Comparison of ENCODE assay signal across 20 cellular contexts in genomic region chr11:113338730-113339129, GRCh38. TPM values are rescaled to one million over a fixed set of nuclear protein-coding genes. Genes with fewer than 3 reads are reported as not detected.
A peak's percentile ranks its signal among the peaks of the same experiment; 100 is the strongest.
DNase-seq lines count a peak whose midpoint lies in the region; ATAC-seq and TF ChIP-seq lines count a peak whose summit lies in the region.
"Had no signal": no experiment of that assay in that cellular context is flagged by ENCODE, and none has a peak within 500 bp of the region (broad histone marks: within the 10 kb centered on the region; RNA-seq: fewer than 3 reads in every experiment).

No MANE protein-coding gene starts in this region.

- H3K27me3 ChIP-seq in H7 (ENCODE audit: control insufficient read depth, insufficient read depth, low read length) (no peaks in the 10 kb centered on the region), brain microvascular endothelial cell (replicated peaks) (no peaks in the 10 kb centered on the region)

- TF ChIP-seq CTCF in brain microvascular endothelial cell (IDR thresholded peaks at IDR 0.05; ENCODE audit: low read depth, low read length, missing control alignments) = peak; percentile 32

- no peak overlapping the region for H3K27ac ChIP-seq in brain microvascular endothelial cell
- H3K27ac ChIP-seq: BLaER1, RWPE1 had no signal

- H3K4me3 ChIP-seq in H7 (ENCODE audit: insufficient read depth, low read depth, low read length) (no peak overlapping the region), brain microvascular endothelial cell (ENCODE audit: low read depth, low read length) (no peak overlapping the region)
- H3K4me3 ChIP-seq: BLaER1 had no signal

- in situ Hi-C loops in brain microvascular endothelial cell (cut with HindIII; ENCODE audit: low pct_ligation_motif_present, low sequenced_read_pairs) = no loop called here

- H3K36me3 ChIP-seq in H7 (replicated peaks; ENCODE audit: control insufficient read depth, insufficient read depth, low read length) (no peaks in the 10 kb centered on the region; the same call in 1 of the 2 replicates), brain microvascular endothelial cell (replicated peaks) (no peaks in the 10 kb centered on the region)
- H3K36me3 ChIP-seq: BLaER1 had no signal

- DNase-seq in NCI-H146 (lab: John Stamatoyannopoulos, UW) (peak; percentile 7), NCI-H146 treated with DMSO at 0.1 percent for 48 hours (lab: John Stamatoyannopoulos, UW; ENCODE audit: unreplicated experiment) (no peak), H7 (peak; percentile 71), brain microvascular endothelial cell (no peak), islet precursor cell (peak; percentile 69), T-helper 9 cell (no peak)
- DNase-seq: CD8-positive, alpha-beta T cell; GF-D8; GOT3; IMR-90; Kasumi-1; MM.1S; NCI-H1930 had no signal

- ATAC-seq in GM21825 (IDR thresholded peaks at IDR 0.05; ENCODE audit: unreplicated experiment) (no peak), HG03457 (IDR thresholded peaks at IDR 0.05; ENCODE audit: unreplicated experiment) (no peak)
- ATAC-seq: CD8-positive, alpha-beta T cell had no signal

RNA-seq across cellular contexts. Expression of gene TTC12, which starts 24.3 kb away (rescaled TPM):
- total RNA-seq in H7 (2014; rRNA removed; shearing (Covaris generic)) = 5.9 and 10.3 TPM in 2 replicates

RNA-seq across cellular contexts. Expression of gene ANKK1, which starts 48.8 kb away (rescaled TPM):
- not detected in 2 replicates for total RNA-seq in H7 (2014; rRNA removed; shearing (Covaris generic))
- total RNA-seq: A172, Daoy, HT1080, IMR-90 had no signal

Comparison
In these comparisons a context has a peak if more than half of its experiments do, and no peak if none do; other contexts are left out.
1. DNase-seq: peak in NCI-H146 (single experiment), H7 (single experiment) and islet precursor cell (single experiment); none in NCI-H146 treated with DMSO at 0.1 percent for 48 hours (single experiment), brain microvascular endothelial cell (single experiment) and T-helper 9 cell (single experiment).